In genomic region chr7:82481499-82482097, GRCh38 we compare ENCODE assay signal across 10 cellular contexts.
DNase-seq lines count a peak whose midpoint lies in the region; ATAC-seq and TF ChIP-seq lines count a peak whose summit lies in the region.
"Had no signal": no experiment of that assay in that cellular context is flagged by ENCODE, and none has a peak within 500 bp of the region (broad histone marks: within the 10 kb centered on the region; RNA-seq: fewer than 3 reads in every experiment).

No MANE protein-coding gene starts in this region.

- no peak overlapping the region for H3K27ac Mint-ChIP-seq in nephron
- H3K27ac Mint-ChIP-seq: T-helper 1 cell treated with Interleukin-12 subunit alpha and Interleukin-12 subunit beta and Interleukin-4 antibody, amounts not matched to agents 30 μg/mL and 1 μg/mL, for 36 hours had no signal

- no peaks in the 10 kb centered on the region for H3K79me2 ChIP-seq in DND-41 (ENCODE audit: insufficient read depth, low read length)

- H3K4me1 Mint-ChIP-seq in nephron = peaks cover 9% of the 10 kb centered on the region

- H3K4me2 ChIP-seq in DND-41 (ENCODE audit: insufficient read depth, low read length) = no peak overlapping the region

- no peaks in the 10 kb centered on the region for H3K27me3 ChIP-seq in DND-41 (ENCODE audit: insufficient read depth, low read length, poor library complexity)

- no peaks in the 10 kb centered on the region for H4K20me1 ChIP-seq in DND-41 (ENCODE audit: insufficient read depth, low read length)

- H3K36me3 Mint-ChIP-seq in nephron (ENCODE audit: low read depth) = no peaks in the 10 kb centered on the region

- H3K9me3 Mint-ChIP-seq in nephron = peaks cover 6% of the 10 kb centered on the region
- H3K9me3 Mint-ChIP-seq: T-helper 1 cell treated with Interleukin-12 subunit alpha and Interleukin-12 subunit beta and Interleukin-4 antibody, amounts not matched to agents 30 μg/mL and 1 μg/mL, for 36 hours had no signal

- TF ChIP-seq CTCF in DND-41 (IDR thresholded peaks at IDR 0.05; ENCODE audit: borderline replicate concordance, extremely low read depth, low read length, poor library complexity, severe bottlenecking) = peak; percentile 70
- TF ChIP-seq CTCF in choroid plexus epithelial cell (conservative IDR thresholded peaks at IDR 0.05; ENCODE audit: low read depth, low read length) = peak; percentile 76
- peak; percentile 73 to 93 (median 77) for TF ChIP-seq CTCF in nephron (IDR thresholded peaks at IDR 0.05; ENCODE audit: unreplicated experiment in 3 of 3)

- no peak overlapping the region for H3K27ac ChIP-seq in DND-41 (ENCODE audit: low read length)
- H3K27ac ChIP-seq: skin epidermis had no signal

- no peak overlapping the region for H3K4me3 ChIP-seq in DND-41 (ENCODE audit: low read depth in 1 of 2, low read length in 2 of 2)
- H3K4me3 ChIP-seq in choroid plexus epithelial cell (ENCODE audit: low read depth, low read length) = no peak overlapping the region
- H3K4me3 ChIP-seq: skin epidermis had no signal

- no peak overlapping the region for H2AFZ ChIP-seq in DND-41 (ENCODE audit: low read depth, low read length)

- ATAC-seq in DND-41 (ENCODE audit: insufficient read depth, low read depth) = 0 out of 3 replicates have a peak, but pooled peaks have one; percentile 39
- peak; percentile 83 for ATAC-seq in GM21529 (IDR thresholded peaks at IDR 0.05; ENCODE audit: unreplicated experiment)
- no peak for ATAC-seq in HG02759 (IDR thresholded peaks at IDR 0.05; ENCODE audit: unreplicated experiment)

- H3K4me3 Mint-ChIP-seq in nephron = no peak overlapping the region
- H3K4me3 Mint-ChIP-seq: T-helper 1 cell treated with Interleukin-12 subunit alpha and Interleukin-12 subunit beta and Interleukin-4 antibody, amounts not matched to agents 30 μg/mL and 1 μg/mL, for 36 hours had no signal

- H3K9ac ChIP-seq in DND-41 (ENCODE audit: low read depth, low read length) = no peak overlapping the region

- DNase-seq in DND-41 (no peak), NCI-H146 (lab: John Stamatoyannopoulos, UW) (peak; percentile 12), choroid plexus epithelial cell (ENCODE audit: low read depth) (peak; percentile 66), NCI-H1436 (lab: John Stamatoyannopoulos, UW) (no peak), cerebellar nuclear complex (lab: John Stamatoyannopoulos, UW) (no peak)

- H3K9me3 ChIP-seq in DND-41 (ENCODE audit: insufficient read depth, low read length, severe bottlenecking) = no peaks in the 10 kb centered on the region

- H3K36me3 ChIP-seq in DND-41 (ENCODE audit: insufficient read depth, low read length) = no peaks in the 10 kb centered on the region

- H3K27me3 Mint-ChIP-seq in nephron (ENCODE audit: low read depth) = no peaks in the 10 kb centered on the region

- no peaks in the 10 kb centered on the region for H3K4me1 ChIP-seq in DND-41 (ENCODE audit: insufficient read depth, low read length)

Comparison
In these comparisons a context has a peak if more than half of its experiments do, and no peak if none do; other contexts are left out.
1. DNase-seq: peak in NCI-H146 (single experiment) and choroid plexus epithelial cell (single experiment); none in DND-41 (single experiment), NCI-H1436 (single experiment) and cerebellar nuclear complex (0 of 2).
2. Peak in every context shown above with its lines, with median percentiles within 50 percentile points of each other: CTCF ChIP-seq.